Comparison of ENCODE assay signal across 9 cellular contexts in the genomic region with DNA sequence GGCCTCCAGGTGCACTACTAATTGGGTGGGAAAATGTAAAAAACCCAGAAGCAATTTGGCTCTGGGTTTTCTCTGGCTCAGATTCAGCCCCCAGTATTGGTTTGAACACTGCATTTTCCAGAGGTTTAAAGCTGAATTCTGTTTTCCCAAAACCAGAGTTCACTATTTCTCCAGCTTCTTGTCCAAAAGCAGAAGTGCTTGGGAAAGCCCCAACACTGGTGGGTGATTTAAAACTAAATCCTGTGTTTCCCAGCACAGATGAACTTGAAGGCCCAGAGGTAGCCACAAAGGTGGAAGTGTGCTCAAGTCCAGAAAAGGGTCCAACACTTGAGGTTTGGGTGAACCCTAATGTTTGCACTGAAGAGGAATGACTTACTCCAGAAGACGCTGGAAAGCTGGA.
DNase-seq lines count a peak whose midpoint lies in the region; ATAC-seq and TF ChIP-seq lines count a peak whose summit lies in the region.
"Had no signal": no experiment of that assay in that cellular context is flagged by ENCODE, and none has a peak within 500 bp of the region (broad histone marks: within the 10 kb centered on the region; RNA-seq: fewer than 3 reads in every experiment).

No MANE protein-coding gene starts in this region.

- DNase-seq in CD1c-positive myeloid dendritic cell (ENCODE audit: extremely low spot score) (peak; percentile 44), choroid plexus epithelial cell (ENCODE audit: low read depth) (no peak), nephron progenitor cell (no peak), NCI-H146 (lab: John Stamatoyannopoulos, UW) (no peak), head of caudate nucleus (no peak)
- DNase-seq: cerebellar nuclear complex had no signal

- H3K9me3 Mint-ChIP-seq in nephron progenitor cell, result peaks cover 26% of the 10 kb centered on the region

- TF ChIP-seq CTCF in choroid plexus epithelial cell (conservative IDR thresholded peaks at IDR 0.05; ENCODE audit: low read depth, low read length), result no peak
- TF ChIP-seq CTCF in nephron progenitor cell (IDR thresholded peaks at IDR 0.05), result no peak

- peaks cover 68% of the 10 kb centered on the region for H3K36me3 Mint-ChIP-seq in nephron progenitor cell (ENCODE audit: low read depth)

- peak overlapping the region; percentile 80 for H3K4me3 ChIP-seq in choroid plexus epithelial cell (ENCODE audit: low read depth, low read length)

- peaks cover 48% of the 10 kb centered on the region for H3K36me3 ChIP-seq in KOPT-K1 (ENCODE audit: insufficient read depth, low read length)

- peak overlapping the region; percentile 98 for H3K27ac Mint-ChIP-seq in nephron progenitor cell

- peak overlapping the region; percentile 83 for H3K27ac ChIP-seq in KOPT-K1 (ENCODE audit: low read depth, low read length, poor library complexity, severe bottlenecking)

- peaks cover 57% of the 10 kb centered on the region for H3K4me1 Mint-ChIP-seq in nephron progenitor cell

- no peaks in the 10 kb centered on the region for H3K27me3 Mint-ChIP-seq in nephron progenitor cell (ENCODE audit: low read depth, poor library complexity)

- no peaks in the 10 kb centered on the region for H3K9me3 ChIP-seq in KOPT-K1 (ENCODE audit: insufficient read depth, low read length, poor library complexity, severe bottlenecking)

- ATAC-seq in HG03039 (IDR thresholded peaks at IDR 0.05; ENCODE audit: unreplicated experiment) (no peak), HG02973 (IDR thresholded peaks at IDR 0.05; ENCODE audit: unreplicated experiment) (no peak)

- H3K4me3 Mint-ChIP-seq in nephron progenitor cell, result peak overlapping the region; percentile 92

- intact Hi-C loops in head of caudate nucleus (cut with DNase I), result loop anchor here (5.0 kb wide), 2 partner anchors 38 to 57 kb away; a partner anchor contains a TSS
